8 cellular contexts compared by ENCODE assay signal in the genomic region with DNA sequence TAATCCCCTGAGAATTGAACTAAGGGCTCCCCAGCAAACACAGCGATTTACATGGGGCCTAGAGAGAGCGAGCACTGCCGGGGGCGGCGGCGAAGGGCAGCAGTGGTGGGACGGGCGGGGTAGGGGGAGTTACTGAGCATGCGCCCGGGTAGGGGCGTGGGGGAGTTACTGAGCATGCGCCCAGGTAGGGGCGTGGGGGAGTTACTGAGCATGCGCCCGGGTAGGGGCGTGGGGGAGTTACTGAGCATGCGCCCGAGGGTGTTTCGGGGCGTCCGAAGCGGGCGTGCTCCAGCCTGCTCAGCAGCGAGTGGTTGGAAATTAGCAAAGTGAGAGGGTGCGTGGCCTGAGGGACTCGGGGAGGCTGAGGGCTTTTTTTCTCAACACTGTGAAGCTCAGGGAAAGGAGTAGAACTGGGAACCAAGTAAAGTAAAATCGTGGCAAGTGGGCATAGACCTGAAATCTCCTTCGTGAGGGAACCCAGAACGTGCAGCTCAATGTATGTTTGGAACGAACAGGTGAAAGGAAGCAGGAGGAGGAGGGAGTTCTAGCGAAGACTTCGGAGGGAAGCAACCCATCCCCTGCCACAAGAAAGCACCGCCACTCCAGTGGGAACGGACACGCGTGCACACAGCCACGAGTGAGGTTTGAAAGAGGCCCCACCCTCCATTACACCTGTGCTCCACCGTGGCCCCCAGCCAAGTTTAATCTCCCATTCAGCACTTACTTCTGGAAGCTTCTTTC. TPM values are rescaled to one million over a fixed set of nuclear protein-coding genes. Genes with fewer than 3 reads are reported as not detected.
A peak's percentile ranks its signal among the peaks of the same experiment; 100 is the strongest.
DNase-seq lines count a peak whose midpoint lies in the region; ATAC-seq and TF ChIP-seq lines count a peak whose summit lies in the region.

No MANE protein-coding gene starts in this region.

- H3K27ac Mint-ChIP-seq in Caco-2 (ENCODE audit: unreplicated experiment), result peak overlapping the region; percentile 95

- peaks cover 31% of the 10 kb centered on the region for H3K4me1 ChIP-seq in Caco-2
- H3K4me1 ChIP-seq in mononuclear cell (ENCODE audit: insufficient read depth, low read length), result peaks cover 31% of the 10 kb centered on the region

- CTCF ChIA-PET in Caco-2 (lab: Charles Lee), result no interaction called here

- DNase-seq in Caco-2, result peak; percentile 85
- DNase-seq in HUDEP-2 (lab: John Stamatoyannopoulos, UW; ENCODE audit: unreplicated experiment in 76 of 76), result peak in 72 of 76 experiments; percentile 3 to 84 (median 70)
- peak; percentile 46 for DNase-seq in NOMO-1 treated with DMSO at 0.1 percent for 48 hours (lab: John Stamatoyannopoulos, UW; ENCODE audit: unreplicated experiment)
- peak; percentile 86 for DNase-seq in activated CD8-positive, alpha-beta memory T cell treated with anti-CD3 and anti-CD28 coated beads, Interleukin-2, amount 50 U/mL, for 48 hours
- DNase-seq in epithelial cell of esophagus (ENCODE audit: low read depth), result peak; percentile 93
- peak; percentile 69 to 83 for DNase-seq in stimulated activated CD8-positive, alpha-beta memory T cell treated with anti-CD3 and anti-CD28 coated beads, Interleukin-2, amount 100 ng/mL, for 48 hours (ENCODE audit: low read depth in 2 of 2)

- H3K36me3 Mint-ChIP-seq in Caco-2 (ENCODE audit: insufficient read depth, unreplicated experiment), result peaks cover 5% of the 10 kb centered on the region

- ATAC-seq in GM21381 (IDR thresholded peaks at IDR 0.05; ENCODE audit: unreplicated experiment), result peak; percentile 88

- H3K9me3 Mint-ChIP-seq in Caco-2 (ENCODE audit: unreplicated experiment), result no peaks in the 10 kb centered on the region

- TSS peak; percentile 85 for BruUV-seq in Caco-2 (replicated peaks; lab: Mats Ljungman, UMichigan)

- no peaks in the 10 kb centered on the region for H3K27me3 Mint-ChIP-seq in Caco-2 (ENCODE audit: insufficient read depth, unreplicated experiment)

- H3K4me1 Mint-ChIP-seq in Caco-2 (ENCODE audit: low read depth, unreplicated experiment), result peaks cover 16% of the 10 kb centered on the region

- intact Hi-C loops in Caco-2 (cut with micrococcal nuclease; ENCODE audit: unreplicated experiment), result loop anchor here (1.0 to 5.0 kb wide), 2 partner anchors 33 to 83 kb away; no protein-coding TSS in a partner anchor

- peak overlapping the region; percentile 61 for H3K4me3 ChIP-seq in Caco-2 (ENCODE audit: low read depth, low read length)
- H3K4me3 ChIP-seq in epithelial cell of esophagus (ENCODE audit: low read length), result peak overlapping the region; percentile 59
- H3K4me3 ChIP-seq in mononuclear cell (ENCODE audit: low read length), result peak overlapping the region; percentile 57

- no peaks in the 10 kb centered on the region for H3K36me3 ChIP-seq in Caco-2 (ENCODE audit: control insufficient read depth, insufficient read depth, low read length)

- POLR2A ChIA-PET in Caco-2 (lab: Charles Lee), result interaction anchor here (0.6 to 0.7 kb wide), 2 partner anchors 220 to 240 kb away, joined by 3 to 4 read pairs; no protein-coding TSS in a partner anchor

- H3K27me3 ChIP-seq in Caco-2 (replicated peaks; ENCODE audit: control insufficient read depth, insufficient read depth, low read length) (no peaks in the 10 kb centered on the region), mononuclear cell (ENCODE audit: insufficient read depth, low read length) (no peaks in the 10 kb centered on the region)

- H3K9me3 ChIP-seq in Caco-2 (no peaks in the 10 kb centered on the region), mononuclear cell (ENCODE audit: low read depth, low read length) (no peaks in the 10 kb centered on the region)

- TF ChIP-seq CTCF in Caco-2 (IDR thresholded peaks at IDR 0.05; ENCODE audit: insufficient read depth in 1 of 2, low read depth in 1 of 2, low read length in 1 of 2, severe bottlenecking in 1 of 2, unreplicated experiment in 1 of 2), result no peak
- no peak for TF ChIP-seq CTCF in epithelial cell of esophagus (IDR thresholded peaks at IDR 0.05; ENCODE audit: insufficient read depth, low read depth, low read length, missing control alignments)

- H3K4me3 Mint-ChIP-seq in Caco-2 (ENCODE audit: unreplicated experiment), result peak overlapping the region; percentile 94

RNA-seq across cellular contexts. Expression of a gene that starts 34.3 kb away (rescaled TPM):
- total RNA-seq in Caco-2 (2022), result 51.7 and 58.7 TPM in 2 replicates
- total RNA-seq in mononuclear cell, result 16.4 TPM

Comparison
In these comparisons a context has a peak if more than half of its experiments do, and no peak if none do; other contexts are left out.
1. Peak in every context shown above with its lines: DNase-seq, ATAC-seq and H3K4me3 ChIP-seq.